Comparison of ENCODE assay signal across 23 cellular contexts in the genomic region with DNA sequence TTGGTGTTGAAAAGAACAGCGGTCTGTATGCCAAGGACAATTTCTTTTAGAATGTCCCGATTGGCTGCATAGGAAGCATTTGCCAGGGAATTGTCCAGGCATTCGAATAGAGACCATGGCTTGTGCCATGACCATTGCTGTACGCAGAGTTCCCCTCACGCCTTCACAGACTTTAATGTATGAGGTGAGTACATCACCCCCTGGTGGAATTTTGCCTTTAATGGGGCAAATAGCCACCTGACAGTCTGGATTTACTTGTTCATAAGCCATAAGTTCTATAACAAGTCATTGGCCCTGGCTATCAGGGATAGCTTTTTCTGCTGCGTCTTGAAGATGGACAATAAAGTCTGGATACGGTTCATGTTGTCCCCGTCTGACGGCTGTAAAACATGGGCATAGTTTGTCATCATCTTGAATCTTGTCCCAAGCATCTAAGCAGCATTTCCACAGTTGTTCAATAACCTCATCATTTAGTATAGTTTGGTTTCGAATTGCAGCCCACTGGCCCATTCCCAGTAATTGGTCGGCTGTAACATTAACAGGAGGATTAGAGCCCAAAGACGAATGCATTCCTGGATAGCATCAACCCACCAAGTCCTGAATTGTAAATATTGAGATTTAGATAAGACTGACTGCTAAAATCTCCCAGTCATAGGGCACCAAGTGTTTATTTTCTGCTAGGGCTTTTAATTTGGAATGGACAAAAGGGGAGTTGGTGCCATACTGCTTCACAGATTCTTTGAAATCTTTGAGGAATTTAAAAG.
DNase-seq lines count a peak whose midpoint lies in the region; ATAC-seq, FAIRE-seq and TF ChIP-seq lines count a peak whose summit lies in the region.
"Had no signal": no experiment of that assay in that cellular context is flagged by ENCODE, and none has a peak within 500 bp of the region (broad histone marks: within the 10 kb centered on the region; RNA-seq: fewer than 3 reads in every experiment).

No MANE protein-coding gene starts in this region.

- CTCF ChIA-PET in A549 (lab: Yijun Ruan, JAX): interaction anchor here (3.9 to 12.9 kb wide), 3 partner anchors 7 to 29 kb away, joined by 30 to 178 read pairs (median 89); no protein-coding TSS in a partner anchor

- no peak for TF ChIP-seq RAD21 in A549 (conservative IDR thresholded peaks at IDR 0.05 in 1 of 2, IDR thresholded peaks at IDR 0.05 in 1 of 2)

- WGBS in A549 (ENCODE audit: missing lambda C conversion rate): 81% methylated on average over 12 of the region's 12 CpGs
- 76% methylated on average over 12 of the region's 12 CpGs for WGBS in prostate gland

- FAIRE-seq in A549 (lab: Jason Lieb, UNC): peak; percentile 13
- FAIRE-seq: G401.6, TTC549 had no signal

- intact Hi-C loops in prostate gland (cut with DNase I): loop anchor here (10.0 kb wide), 1 partner anchor 496 kb away; a partner anchor contains a TSS

- TF ChIP-seq POLR2A in A549 (IDR thresholded peaks at IDR 0.05; ENCODE audit: low read length) (no peak), NB4 (IDR thresholded peaks at IDR 0.05; ENCODE audit: extremely low read depth, insufficient read length) (no peak), prostate gland (IDR thresholded peaks at IDR 0.05) (no peak)

- TF ChIP-seq EP300 in A549 (IDR thresholded peaks at IDR 0.05): no peak

- no peaks in the 10 kb centered on the region for H3K9me3 ChIP-seq in A549
- H3K9me3 ChIP-seq in DND-41 (ENCODE audit: insufficient read depth, low read length, severe bottlenecking): no peaks in the 10 kb centered on the region
- no peaks in the 10 kb centered on the region for H3K9me3 ChIP-seq in prostate gland
- H3K9me3 ChIP-seq: breast epithelium, upper lobe of left lung had no signal

- no peaks in the 10 kb centered on the region for H3K79me2 ChIP-seq in DND-41 (ENCODE audit: insufficient read depth, low read length)

- no peak overlapping the region for H3K4me2 ChIP-seq in A549
- H3K4me2 ChIP-seq in DND-41 (ENCODE audit: insufficient read depth, low read length): no peak overlapping the region

- ATAC-seq in A549 (0 out of 6 replicates have a peak, but pooled peaks of 1 of the 2 experiments have one; percentile 22), DND-41 (ENCODE audit: insufficient read depth, low read depth) (no peak), GM18520 (IDR thresholded peaks at IDR 0.05; ENCODE audit: unreplicated experiment) (no peak)
- ATAC-seq: naive thymus-derived CD4-positive, alpha-beta T cell had no signal

- H3K27ac ChIP-seq in A549: no peak overlapping the region
- H3K27ac ChIP-seq in DND-41 (ENCODE audit: low read length): no peak overlapping the region
- no peak overlapping the region for H3K27ac ChIP-seq in prostate gland
- H3K27ac ChIP-seq: breast epithelium, dorsolateral prefrontal cortex, upper lobe of left lung had no signal

- H4K20me1 ChIP-seq in DND-41 (ENCODE audit: insufficient read depth, low read length): no peaks in the 10 kb centered on the region

- H3K27me3 ChIP-seq in DND-41 (ENCODE audit: insufficient read depth, low read length, poor library complexity) (no peaks in the 10 kb centered on the region), prostate gland (replicated peaks; ENCODE audit: insufficient read depth) (no peaks in the 10 kb centered on the region)
- H3K27me3 ChIP-seq: breast epithelium, upper lobe of left lung had no signal

- DNase-seq in A549 (ENCODE audit: low read depth in 1 of 2, low spot score in 1 of 2) (peak in 1 of 2 experiments; percentile 58), DND-41 (no peak), NB4 (ENCODE audit: low read depth) (peak; percentile 51), dermis blood vessel endothelial cell (peak; percentile 46), prostate gland (ENCODE audit: low spot score) (no peak), nucleus accumbens (lab: John Stamatoyannopoulos, UW) (no peak)
- no peak for DNase-seq in activated CD4-positive, alpha-beta T cell treated with anti-CD3 and anti-CD28 coated beads for 4 hours
- DNase-seq: activated CD4-positive, alpha-beta T cell treated with anti-CD3 and anti-CD28 coated beads, Interleukin-2, amount 10 ng/mL, durations not matched to agents 24 days and 14 days; activated CD8-positive, alpha-beta memory T cell treated with anti-CD3 and anti-CD28 coated beads, Interleukin-2, amount 50 U/mL, for 4 hours; activated effector memory CD4-positive, alpha-beta T cell treated with Interleukin-2 at 50 U/mL for 16 hours; dorsolateral prefrontal cortex; H7; mesendoderm; naive thymus-derived CD4-positive, alpha-beta T cell; NCI-H2029 treated with DMSO at 0.1 percent for 48 hours; NCI-H526; stimulated activated CD4-positive, alpha-beta T cell treated with anti-CD3 and anti-CD28 coated beads, Interleukin-2, amount 100 ng/mL, for 48 hours; SW 1271; upper lobe of left lung had no signal

- TF ChIP-seq CTCF in A549 (IDR thresholded peaks at IDR 0.05) (no peak), DND-41 (IDR thresholded peaks at IDR 0.05; ENCODE audit: borderline replicate concordance, extremely low read depth, low read length, poor library complexity, severe bottlenecking) (peak; percentile 27), NB4 (IDR thresholded peaks at IDR 0.05; ENCODE audit: low read depth, low read length) (peak; percentile 1), prostate gland (IDR thresholded peaks at IDR 0.05) (no peak)

- H2AFZ ChIP-seq in DND-41 (ENCODE audit: low read depth, low read length): no peak overlapping the region

- H3K4me1 ChIP-seq in A549: peaks cover 4% of the 10 kb centered on the region; the same call in 1 of the 3 replicates
- peaks cover 8% of the 10 kb centered on the region for H3K4me1 ChIP-seq in DND-41 (ENCODE audit: insufficient read depth, low read length)
- peaks cover 2% of the 10 kb centered on the region for H3K4me1 ChIP-seq in prostate gland (replicated peaks)

- POLR2A ChIA-PET in A549 (lab: Yijun Ruan, JAX): no interaction called here

- H3K9ac ChIP-seq in DND-41 (ENCODE audit: low read depth, low read length): no peak overlapping the region

- no peak overlapping the region for H3K4me3 ChIP-seq in A549
- no peak overlapping the region for H3K4me3 ChIP-seq in DND-41 (ENCODE audit: low read depth in 1 of 2, low read length in 2 of 2)
- H3K4me3 ChIP-seq in NB4 (ENCODE audit: low read depth, low read length): no peak overlapping the region
- H3K4me3 ChIP-seq in prostate gland: no peak overlapping the region
- H3K4me3 ChIP-seq: breast epithelium, dorsolateral prefrontal cortex, upper lobe of left lung had no signal

- H3K36me3 ChIP-seq in DND-41 (ENCODE audit: insufficient read depth, low read length): no peaks in the 10 kb centered on the region
- H3K36me3 ChIP-seq in prostate gland: no peaks in the 10 kb centered on the region
- H3K36me3 ChIP-seq: breast epithelium, upper lobe of left lung had no signal

TF ChIP-seq in A549, 52 proteins besides CTCF, POLR2A, EP300 and RAD21:
- TF ChIP-seq ZFP36 (IDR thresholded peaks at IDR 0.05; ENCODE audit: borderline replicate concordance, partially characterized antibody) (no peak), MAZ (IDR thresholded peaks at IDR 0.05; ENCODE audit: borderline replicate concordance, low read depth, low read length) (no peak), RCOR1 (IDR thresholded peaks at IDR 0.05; ENCODE audit: low read depth, low read length) (no peak), ESRRA (IDR thresholded peaks at IDR 0.05; ENCODE audit: borderline replicate concordance, low read length) (no peak), ZC3H11A (IDR thresholded peaks at IDR 0.05) (no peak), NPAS2 (CRISPR knock-in tag; IDR thresholded peaks at IDR 0.05; ENCODE audit: borderline replicate concordance) (no peak), CHD4 (IDR thresholded peaks at IDR 0.05; ENCODE audit: borderline replicate concordance) (no peak), HDAC2 (IDR thresholded peaks at IDR 0.05) (no peak), GATA3 (IDR thresholded peaks at IDR 0.05; ENCODE audit: borderline replicate concordance) (no peak)
- TF ChIP-seq, protein P1, sequence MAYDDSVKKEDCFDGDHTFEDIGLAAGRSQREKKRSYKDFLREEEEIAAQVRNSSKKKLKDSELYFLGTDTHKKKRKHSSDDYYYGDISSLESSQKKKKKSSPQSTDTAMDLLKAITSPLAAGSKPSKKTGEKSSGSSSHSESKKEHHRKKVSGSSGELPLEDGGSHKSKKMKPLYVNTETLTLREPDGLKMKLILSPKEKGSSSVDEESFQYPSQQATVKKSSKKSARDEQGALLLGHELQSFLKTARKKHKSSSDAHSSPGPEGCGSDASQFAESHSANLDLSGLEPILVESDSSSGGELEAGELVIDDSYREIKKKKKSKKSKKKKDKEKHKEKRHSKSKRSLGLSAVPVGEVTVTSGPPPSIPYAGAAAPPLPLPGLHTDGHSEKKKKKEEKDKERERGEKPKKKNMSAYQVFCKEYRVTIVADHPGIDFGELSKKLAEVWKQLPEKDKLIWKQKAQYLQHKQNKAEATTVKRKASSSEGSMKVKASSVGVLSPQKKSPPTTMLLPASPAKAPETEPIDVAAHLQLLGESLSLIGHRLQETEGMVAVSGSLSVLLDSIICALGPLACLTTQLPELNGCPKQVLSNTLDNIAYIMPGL (CRISPR knock-in tag; IDR thresholded peaks at IDR 0.05; ENCODE audit: borderline replicate concordance): no peak
- TF ChIP-seq, protein P2, sequence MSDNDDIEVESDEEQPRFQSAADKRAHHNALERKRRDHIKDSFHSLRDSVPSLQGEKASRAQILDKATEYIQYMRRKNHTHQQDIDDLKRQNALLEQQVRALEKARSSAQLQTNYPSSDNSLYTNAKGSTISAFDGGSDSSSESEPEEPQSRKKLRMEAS (IDR thresholded peaks at IDR 0.05): no peak
- TF ChIP-seq, protein P3, sequence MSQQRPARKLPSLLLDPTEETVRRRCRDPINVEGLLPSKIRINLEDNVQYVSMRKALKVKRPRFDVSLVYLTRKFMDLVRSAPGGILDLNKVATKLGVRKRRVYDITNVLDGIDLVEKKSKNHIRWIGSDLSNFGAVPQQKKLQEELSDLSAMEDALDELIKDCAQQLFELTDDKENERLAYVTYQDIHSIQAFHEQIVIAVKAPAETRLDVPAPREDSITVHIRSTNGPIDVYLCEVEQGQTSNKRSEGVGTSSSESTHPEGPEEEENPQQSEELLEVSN (IDR thresholded peaks at IDR 0.05; ENCODE audit: borderline replicate concordance, low read depth): no peak

Comparison
In these comparisons a context has a peak if more than half of its experiments do, and no peak if none do; other contexts are left out.
1. DNase-seq: peak in NB4 (single experiment) and dermis blood vessel endothelial cell (single experiment); none in DND-41 (single experiment), prostate gland (single experiment), nucleus accumbens (0 of 56) and activated CD4-positive, alpha-beta T cell treated with anti-CD3 and anti-CD28 coated beads for 4 hours (0 of 2).
2. CTCF ChIP-seq: peak in DND-41 (single experiment) and NB4 (single experiment); none in A549 (single experiment) and prostate gland (0 of 4).